ENCODE assay signal across 12 cellular contexts in genomic region chr12:93427779-93428564, GRCh38. TPM values are rescaled to one million over a fixed set of nuclear protein-coding genes. Genes with fewer than 3 reads are reported as not detected.
DNase-seq lines count a peak whose midpoint lies in the region; ATAC-seq and TF ChIP-seq lines count a peak whose summit lies in the region.
"Had no signal": no experiment of that assay in that cellular context is flagged by ENCODE, and none has a peak within 500 bp of the region (broad histone marks: within the 10 kb centered on the region; RNA-seq: fewer than 3 reads in every experiment).

No MANE protein-coding gene starts in this region.

- peaks cover 0 to 3% (median 0%) of the 10 kb centered on the region in 3 experiments for H3K36me3 ChIP-seq in naive thymus-derived CD4-positive, alpha-beta T cell (ENCODE audit: control insufficient read depth in 2 of 3, insufficient read depth in 3 of 3, low read length in 3 of 3)
- no peaks in the 10 kb centered on the region for H3K36me3 ChIP-seq in transverse colon
- H3K36me3 ChIP-seq: esophagus squamous epithelium, sigmoid colon had no signal

- H3K4me2 ChIP-seq in H9 (ENCODE audit: insufficient read depth, insufficient read length, low read length), result no peak overlapping the region

- CTCF ChIA-PET in naive thymus-derived CD4-positive, alpha-beta T cell (lab: Charles Lee), result interaction anchor here (0.8 kb wide), 1 partner anchor 8 kb away, joined by 3 read pairs; no protein-coding TSS in a partner anchor

- H3K9me3 Mint-ChIP-seq in H9, result no peaks in the 10 kb centered on the region
- no peaks in the 10 kb centered on the region for H3K9me3 Mint-ChIP-seq in naive thymus-derived CD4-positive, alpha-beta T cell

- H3K4me3 ChIP-seq in naive thymus-derived CD4-positive, alpha-beta T cell (ENCODE audit: low read length), result no peak overlapping the region
- no peak overlapping the region for H3K4me3 ChIP-seq in transverse colon
- H3K4me3 ChIP-seq: esophagus squamous epithelium, sigmoid colon had no signal

- H3K4me1 Mint-ChIP-seq in H9, result peaks cover 41 to 43% of the 10 kb centered on the region in 2 experiments
- peaks cover 55 to 96% (median 83%) of the 10 kb centered on the region in 7 donors for H3K4me1 Mint-ChIP-seq in naive thymus-derived CD4-positive, alpha-beta T cell

- no peak for ATAC-seq in naive thymus-derived CD4-positive, alpha-beta T cell

- H3K79me2 ChIP-seq in H9 (ENCODE audit: insufficient read depth, low read length), result peaks cover 68% of the 10 kb centered on the region

- peaks cover 4% of the 10 kb centered on the region for H3K4me1 ChIP-seq in H9 (ENCODE audit: insufficient read depth, low read length)
- H3K4me1 ChIP-seq in naive thymus-derived CD4-positive, alpha-beta T cell (ENCODE audit: control insufficient read depth in 2 of 2, insufficient read depth in 2 of 2, low read length in 2 of 2), result peaks cover 26 to 43% of the 10 kb centered on the region in 2 donors
- H3K4me1 ChIP-seq in transverse colon, result peaks cover 25 to 88% (median 37%) of the 10 kb centered on the region in 4 donors

- H3K56ac ChIP-seq in H9 (ENCODE audit: insufficient read length, low read depth, low read length), result no peak overlapping the region

- H3K27ac ChIP-seq in H9 (ENCODE audit: insufficient read length, low read depth, low read length), result no peak overlapping the region
- peak overlapping the region; percentile 16 for H3K27ac ChIP-seq in naive thymus-derived CD4-positive, alpha-beta T cell (ENCODE audit: low read depth, low read length)
- H3K27ac ChIP-seq in transverse colon, result no peak overlapping the region

- peaks cover 9% of the 10 kb centered on the region for H3K79me1 ChIP-seq in H9 (ENCODE audit: insufficient read depth, low read depth, low read length, poor library complexity, severe bottlenecking)

- H4K91ac ChIP-seq in H9 (ENCODE audit: insufficient read length, low read depth, low read length), result no peak overlapping the region

- no peaks in the 10 kb centered on the region for H3K27me3 Mint-ChIP-seq in H9 (ENCODE audit: low read depth)
- H3K27me3 Mint-ChIP-seq in naive thymus-derived CD4-positive, alpha-beta T cell, result no peaks in the 10 kb centered on the region

- no CpG with 5 or more reads among the region's 5 CpGs for WGBS in H9 (ENCODE audit: extremely low coverage, insufficient read length, low lambda C conversion rate)
- WGBS in transverse colon (ENCODE audit: low coverage in 1 of 2), 2 donors, result 83 to 84% methylated on average over 5 of the region's 5 CpGs

- H2BK5ac ChIP-seq in H9 (ENCODE audit: insufficient read length, low read length), result no peak overlapping the region

- no peaks in the 10 kb centered on the region for H4K20me1 ChIP-seq in H9 (ENCODE audit: control insufficient read depth, insufficient read depth, insufficient read length)

- H3T11ph ChIP-seq in H9 (ENCODE audit: low read length), result no peak overlapping the region

- no peak overlapping the region for H2BK20ac ChIP-seq in H9 (ENCODE audit: low read depth, low read length, poor library complexity, severe bottlenecking)

- no peak overlapping the region for H2BK120ac ChIP-seq in H9 (ENCODE audit: low read depth, low read length, poor library complexity, severe bottlenecking)

- H4K5ac ChIP-seq in H9 (ENCODE audit: insufficient read length, low read depth, low read length), result no peak overlapping the region

- H3K4ac ChIP-seq in H9 (ENCODE audit: low read depth, low read length), result no peak overlapping the region

- no peak overlapping the region for H3K23ac ChIP-seq in H9 (ENCODE audit: insufficient read length, low read depth, low read length)

- H3K36me3 Mint-ChIP-seq in H9 (ENCODE audit: insufficient read depth in 1 of 3, low read depth in 3 of 3), result peaks cover 1 to 4% (median 2%) of the 10 kb centered on the region in 3 experiments; a peak in 3 of 7 replicates
- peaks cover 0 to 2% (median 0%) of the 10 kb centered on the region in 5 donors for H3K36me3 Mint-ChIP-seq in naive thymus-derived CD4-positive, alpha-beta T cell

- no peak overlapping the region for H2BK15ac ChIP-seq in H9 (ENCODE audit: low read depth, low read length)

- no peaks in the 10 kb centered on the region for H3K9me3 ChIP-seq in H9 (ENCODE audit: control insufficient read depth, low read depth, low read length)
- no peaks in the 10 kb centered on the region for H3K9me3 ChIP-seq in naive thymus-derived CD4-positive, alpha-beta T cell (ENCODE audit: control insufficient read depth in 2 of 3, low read length in 3 of 3)
- no peaks in the 10 kb centered on the region for H3K9me3 ChIP-seq in transverse colon
- H3K9me3 ChIP-seq: esophagus squamous epithelium, sigmoid colon had no signal

- no peak overlapping the region for H3K14ac ChIP-seq in H9 (ENCODE audit: insufficient read depth, low read length)

- in situ Hi-C loops in GM13976 (cut with MboI; ENCODE audit: low sequenced_read_pairs, unreplicated experiment), result no loop called here
- in situ Hi-C loops in transverse colon (cut with MboI; ENCODE audit: low pct_ligation_motif_present in 1 of 4, low pct_unique_long_range_greater_than_20kb in 1 of 4, low sequenced_read_pairs in 3 of 4), result no loop called here

- no peak overlapping the region for H2AFZ ChIP-seq in H9 (ENCODE audit: low read length)

- no peak for TF ChIP-seq POLR2A in transverse colon (IDR thresholded peaks at IDR 0.05)

- no peak overlapping the region for H2BK12ac ChIP-seq in H9 (ENCODE audit: insufficient read length, low read depth, low read length)

- no peaks in the 10 kb centered on the region for H3K23me2 ChIP-seq in H9 (ENCODE audit: insufficient read length, low read depth, low read length, poor library complexity, severe bottlenecking)

- intact Hi-C loops in naive thymus-derived CD4-positive, alpha-beta T cell (cut with micrococcal nuclease), result loop anchor here in 1 of 2 donors (1.0 to 2.0 kb wide), 2 partner anchors 9 to 483 kb away; no protein-coding TSS in a partner anchor
- intact Hi-C loops in transverse colon (cut with DNase I; ENCODE audit: low total_unique reads), result no loop called here

- H3K27me3 ChIP-seq in H9 (ENCODE audit: insufficient read depth, low read length), result no peaks in the 10 kb centered on the region
- no peaks in the 10 kb centered on the region for H3K27me3 ChIP-seq in naive thymus-derived CD4-positive, alpha-beta T cell (ENCODE audit: control insufficient read depth in 2 of 2, insufficient read depth in 2 of 2, low read length in 2 of 2)
- H3K27me3 ChIP-seq in transverse colon, result no peaks in the 10 kb centered on the region
- H3K27me3 ChIP-seq: esophagus squamous epithelium, sigmoid colon had no signal

- no peak overlapping the region for H3K9ac ChIP-seq in H9 (ENCODE audit: extremely low read depth, insufficient read length, low read length)

- peak overlapping the region in 2 of 3 experiments; percentile 42 to 43; a peak in 1 of 7 replicates for H3K27ac Mint-ChIP-seq in H9
- H3K27ac Mint-ChIP-seq in naive thymus-derived CD4-positive, alpha-beta T cell, result peak overlapping the region in 8 of 9 donors; percentile 14 to 90 (median 68)

- no peak overlapping the region for H3K4me3 Mint-ChIP-seq in H9
- H3K4me3 Mint-ChIP-seq in naive thymus-derived CD4-positive, alpha-beta T cell, result peak overlapping the region in 8 of 10 donors; percentile 3 to 66 (median 39)

- H4K8ac ChIP-seq in H9 (replicated peaks; ENCODE audit: insufficient read length, low read depth, low read length), result no peak overlapping the region

- DNase-seq in AG20443 (ENCODE audit: low spot score) (peak; percentile 42), H9 (no peak), dedifferentiated amniotic fluid mesenchymal stem cell (ENCODE audit: extremely low spot score) (peak; percentile 36), GM13976 (ENCODE audit: low spot score) (no peak), transverse colon (no peak), NCI-H1105 treated with DMSO at 0.1 percent for 48 hours (lab: John Stamatoyannopoulos, UW) (no peak)
- no peak for DNase-seq in naive thymus-derived CD4-positive, alpha-beta T cell
- DNase-seq in activated CD4-positive, CD25-positive, alpha-beta regulatory T cell treated with anti-CD3 and anti-CD28 coated beads, Interleukin-2, amount 50 U/mL, for 72 hours, result no peak
- DNase-seq: amniotic stem cell, DND-41, esophagus squamous epithelium, sigmoid colon had no signal

- TF ChIP-seq CTCF in H9 (conservative IDR thresholded peaks at IDR 0.05) (no peak), GM13976 (IDR thresholded peaks at IDR 0.05; ENCODE audit: borderline replicate concordance, control extremely low read depth, extremely low read depth, insufficient read depth, missing control alignments) (no peak), transverse colon (IDR thresholded peaks at IDR 0.05) (no peak)

- H3K18ac ChIP-seq in H9 (ENCODE audit: insufficient read length, low read depth, low read length), result no peak overlapping the region

- no peak for TF ChIP-seq EP300 in transverse colon (IDR thresholded peaks at IDR 0.05; ENCODE audit: low read depth)

- POLR2A ChIA-PET in naive thymus-derived CD4-positive, alpha-beta T cell (lab: Charles Lee), result interaction anchor here (0.7 kb wide), 1 partner anchor 568 kb away, joined by 3 read pairs; no protein-coding TSS in a partner anchor

- no peak overlapping the region for H2AK5ac ChIP-seq in H9 (ENCODE audit: insufficient read length, low read length)

RNA-seq across cellular contexts. Expression of gene UBE2N, which starts 13.8 kb away (rescaled TPM):
- 188 and 192 TPM in 2 replicates for total RNA-seq in H9 (2021)
- total RNA-seq in naive thymus-derived CD4-positive, alpha-beta T cell, result 100 to 1,000 TPM in 1 of 5 experiments, 10 to 100 TPM in 4; 76.6 to 180 (median 77.5) TPM
- 100 to 1,000 TPM; 109 to 170 TPM for polyA plus RNA-seq in naive thymus-derived CD4-positive, alpha-beta T cell
- 10 to 100 TPM in 3 of 4 donors, 1 to 10 TPM in 1; 2.0 to 39.0 (median 22.3) TPM for total RNA-seq in transverse colon

RNA-seq across cellular contexts. Expression of gene MRPL42, which starts 39.3 kb away (rescaled TPM):
- total RNA-seq in H9 (2021) (108 and 112 TPM in 2 replicates), transverse colon (10 to 100 TPM; 10.5 to 45.1 (median 27.2) TPM)
- total RNA-seq in naive thymus-derived CD4-positive, alpha-beta T cell, result 10 to 100 TPM; 30.1 to 65.8 (median 45.6) TPM
- polyA plus RNA-seq in naive thymus-derived CD4-positive, alpha-beta T cell, result 10 to 100 TPM; 67.8 to 75.4 TPM

RNA-seq across cellular contexts. Expression of gene NUDT4, which starts 50.2 kb away (rescaled TPM):
- 39.9 and 40.6 TPM in 2 replicates for total RNA-seq in H9 (2021)
- total RNA-seq in naive thymus-derived CD4-positive, alpha-beta T cell, result 10 to 100 TPM; 43.3 to 85.1 (median 51.2) TPM
- 10 to 100 TPM; 37.1 to 56.4 TPM for polyA plus RNA-seq in naive thymus-derived CD4-positive, alpha-beta T cell
- 100 to 1,000 TPM in 2 of 4 donors, 10 to 100 TPM in 2; 65.3 to 111 (median 90.9) TPM for total RNA-seq in transverse colon

Comparison
In these comparisons a context has a peak if more than half of its experiments do, and no peak if none do; other contexts are left out.
1. DNase-seq: peak in AG20443 (single experiment) and dedifferentiated amniotic fluid mesenchymal stem cell (single experiment); none in H9 (single experiment), naive thymus-derived CD4-positive, alpha-beta T cell (0 of 9), GM13976 (single experiment), activated CD4-positive, CD25-positive, alpha-beta regulatory T cell treated with anti-CD3 and anti-CD28 coated beads, Interleukin-2, amount 50 U/mL, for 72 hours (single experiment), transverse colon (single experiment) and NCI-H1105 treated with DMSO at 0.1 percent for 48 hours (single experiment).
2. H3K4me3 Mint-ChIP-seq: peak in naive thymus-derived CD4-positive, alpha-beta T cell (8 of 10); none in H9 (0 of 2).